Comparison of ENCODE assay signal across 21 cellular contexts in genomic region chr5:43573058-43573457, GRCh38. TPM values are rescaled to one million over a fixed set of nuclear protein-coding genes. Genes with fewer than 3 reads are reported as not detected.
DNase-seq lines count a peak whose midpoint lies in the region; ATAC-seq, FAIRE-seq and TF ChIP-seq lines count a peak whose summit lies in the region.
"Had no signal": no experiment of that assay in that cellular context is flagged by ENCODE, and none has a peak within 500 bp of the region (broad histone marks: within the 10 kb centered on the region; RNA-seq: fewer than 3 reads in every experiment).

No MANE protein-coding gene starts in this region.

- CTCF ChIA-PET in PC-9 (lab: Charles Lee), result no interaction called here

- no peaks in the 10 kb centered on the region for H3K27me3 Mint-ChIP-seq in glutamatergic neuron (ENCODE audit: unreplicated experiment)
- H3K27me3 Mint-ChIP-seq: dendritic cell treated with granulocyte-macrophage colony-stimulating factor and Interleukin-4, amounts not matched to agents 40 ng/mL and 50 ng/mL, for 4 days; stimulated activated naive B cell treated with anti-CD40 and anti-IgM and Interleukin-4, amounts not matched to agents 10 μg/mL and 1 μg/mL and 100 μg/mL, for 72 hours; type B pancreatic cell had no signal

- H3K27me3 ChIP-seq in PC-9 (ENCODE audit: insufficient read depth, low read depth), result no peaks in the 10 kb centered on the region
- no peaks in the 10 kb centered on the region for H3K27me3 ChIP-seq in psoas muscle (ENCODE audit: insufficient read depth in 3 of 3, low read length in 2 of 3)
- H3K27me3 ChIP-seq: esophagus squamous epithelium had no signal

- no peak for ATAC-seq in psoas muscle
- ATAC-seq: stimulated activated naive B cell treated with anti-CD40 and anti-IgM and Interleukin-4, amounts not matched to agents 10 μg/mL and 1 μg/mL and 100 μg/mL, for 72 hours; WTC11 had no signal

- H3K9me2 ChIP-seq in PC-9 (ENCODE audit: insufficient read depth), result peaks cover 4% of the 10 kb centered on the region; the same call in 1 of the 2 replicates

- intact Hi-C loops in PC-9 (cut with micrococcal nuclease; ENCODE audit: unreplicated experiment), result no loop called here
- intact Hi-C loops in psoas muscle (cut with DNase I), result loop anchor here in 1 of 2 donors (5.0 kb wide), 1 partner anchor 34 kb away; no protein-coding TSS in a partner anchor

- TF ChIP-seq CTCF in PC-9 (conservative IDR thresholded peaks at IDR 0.05), result no peak
- no peak for TF ChIP-seq CTCF in psoas muscle (IDR thresholded peaks at IDR 0.05)
- no peak for TF ChIP-seq CTCF in glutamatergic neuron (IDR thresholded peaks at IDR 0.05; ENCODE audit: partially characterized antibody, unreplicated experiment)

- H2AFZ ChIP-seq in PC-9, result 0 out of 2 replicates have a peak overlapping the region, but pooled peaks have one; percentile 6

- no peaks in the 10 kb centered on the region for H3K9me3 Mint-ChIP-seq in glutamatergic neuron (ENCODE audit: unreplicated experiment)
- H3K9me3 Mint-ChIP-seq: dendritic cell treated with granulocyte-macrophage colony-stimulating factor and Interleukin-4, amounts not matched to agents 40 ng/mL and 50 ng/mL, for 4 days; stimulated activated naive B cell treated with anti-CD40 and anti-IgM and Interleukin-4, amounts not matched to agents 10 μg/mL and 1 μg/mL and 100 μg/mL, for 72 hours; type B pancreatic cell had no signal

- H3K27ac ChIP-seq in PC-9 (no peak overlapping the region), epithelial cell of prostate (peak overlapping the region; percentile 53), psoas muscle (peak overlapping the region; percentile 47)

- WGBS in psoas muscle, 3 donors, result 60 to 70% (median 62%) methylated on average over 1 of the region's 1 CpG

- H3K4me3 Mint-ChIP-seq in glutamatergic neuron (ENCODE audit: unreplicated experiment), result no peak overlapping the region
- H3K4me3 Mint-ChIP-seq: dendritic cell treated with granulocyte-macrophage colony-stimulating factor and Interleukin-4, amounts not matched to agents 40 ng/mL and 50 ng/mL, for 4 days; stimulated activated naive B cell treated with anti-CD40 and anti-IgM and Interleukin-4, amounts not matched to agents 10 μg/mL and 1 μg/mL and 100 μg/mL, for 72 hours; type B pancreatic cell; WTC11 had no signal

- H4K20me1 ChIP-seq in PC-9 (ENCODE audit: insufficient read depth), result no peaks in the 10 kb centered on the region

- no peak overlapping the region for H3K27ac Mint-ChIP-seq in glutamatergic neuron (ENCODE audit: unreplicated experiment)
- H3K27ac Mint-ChIP-seq: dendritic cell treated with granulocyte-macrophage colony-stimulating factor and Interleukin-4, amounts not matched to agents 40 ng/mL and 50 ng/mL, for 4 days; stimulated activated naive B cell treated with anti-CD40 and anti-IgM and Interleukin-4, amounts not matched to agents 10 μg/mL and 1 μg/mL and 100 μg/mL, for 72 hours; type B pancreatic cell; WTC11 had no signal

- no TSS peak for BruUV-seq in PC-9 (replicated peaks; lab: Mats Ljungman, UMichigan)

- H3K4me3 ChIP-seq in PC-9 (no peak overlapping the region), psoas muscle (no peak overlapping the region)
- H3K4me3 ChIP-seq: esophagus squamous epithelium had no signal

- POLR2A ChIA-PET in PC-9 (lab: Charles Lee; ENCODE audit: unreplicated experiment), result no interaction called here

- peaks cover 3% of the 10 kb centered on the region for H3K36me3 Mint-ChIP-seq in glutamatergic neuron (ENCODE audit: unreplicated experiment)

- DNase-seq in GM19239 (ENCODE audit: insufficient read length, low spot score) (no peak), PC-9 (no peak), epithelial cell of prostate (ENCODE audit: low read depth, low spot score) (no peak), psoas muscle (no peak), glutamatergic neuron (no peak), 8988T (no peak), kidney glomerular epithelial cell (lab: John Stamatoyannopoulos, UW) (no peak)
- no peak for DNase-seq in stimulated activated CD4-positive, alpha-beta T cell treated with anti-CD3 and anti-CD28 coated beads, Interleukin-15, amount 100 ng/mL, for 24 hours
- DNase-seq: activated effector memory CD4-positive, alpha-beta T cell treated with anti-CD3 and anti-CD28 coated beads, Interleukin-2, amount 50 U/mL, for 16 hours; C1 segment of cervical spinal cord; DMS53; esophagus squamous epithelium; KBM-7; NCI-H1092 treated with DMSO at 0.1 percent for 48 hours; NCI-H2107; NCI-H774; posterior cingulate gyrus; stimulated activated naive B cell treated with anti-CD40 and anti-IgM and Interleukin-4, amounts not matched to agents 10 μg/mL and 1 μg/mL and 100 μg/mL, for 72 hours had no signal

- H3K4me1 ChIP-seq in PC-9 (replicated peaks; ENCODE audit: insufficient read depth), result no peaks in the 10 kb centered on the region
- H3K4me1 ChIP-seq in psoas muscle, result peaks cover 21% of the 10 kb centered on the region

- peak; percentile 33 for FAIRE-seq in GM19239 (lab: Jason Lieb, UNC)

- H3K4me1 Mint-ChIP-seq in glutamatergic neuron (ENCODE audit: low read depth, unreplicated experiment), result peaks cover 2% of the 10 kb centered on the region
- H3K4me1 Mint-ChIP-seq: stimulated activated naive B cell treated with anti-CD40 and anti-IgM and Interleukin-4, amounts not matched to agents 10 μg/mL and 1 μg/mL and 100 μg/mL, for 72 hours; WTC11 had no signal

- H3K9me3 ChIP-seq in PC-9 (ENCODE audit: insufficient read depth, low read depth) (no peaks in the 10 kb centered on the region), psoas muscle (no peaks in the 10 kb centered on the region)
- H3K9me3 ChIP-seq: esophagus squamous epithelium had no signal

- no peaks in the 10 kb centered on the region for H3F3A ChIP-seq in PC-9 (ENCODE audit: insufficient read depth, low read depth)

- H3K4me2 ChIP-seq in PC-9, result no peak overlapping the region

- H3K36me3 ChIP-seq in PC-9 (ENCODE audit: low read depth) (no peaks in the 10 kb centered on the region), psoas muscle (ENCODE audit: insufficient read depth in 1 of 2, low read depth in 1 of 2) (peaks cover 0 to 15% of the 10 kb centered on the region in 2 donors)
- H3K36me3 ChIP-seq: esophagus squamous epithelium had no signal

- no peaks in the 10 kb centered on the region for H3K79me2 ChIP-seq in PC-9 (ENCODE audit: low read depth)

RNA-seq across cellular contexts. Expression of gene PAIP1, which starts 16.2 kb away (rescaled TPM):
- total RNA-seq in PC-9 (2021), result 183 and 191 TPM in 2 replicates
- total RNA-seq in psoas muscle, result 100 to 1,000 TPM; 125 to 143 (median 142) TPM
- polyA plus RNA-seq in psoas muscle, result 100 to 1,000 TPM in 2 of 3 donors, 10 to 100 TPM in 1; 99.6 to 202 (median 123) TPM
- 127 TPM for total RNA-seq in glutamatergic neuron (ENCODE audit: unreplicated experiment)

RNA-seq across cellular contexts. Expression of gene NNT, which starts 29.9 kb away (rescaled TPM):
- total RNA-seq in PC-9 (2021) (92.6 and 112 TPM in 2 replicates), psoas muscle (100 to 1,000 TPM; 216 to 442 (median 312) TPM), glutamatergic neuron (ENCODE audit: unreplicated experiment) (152 TPM)
- polyA plus RNA-seq in psoas muscle, result 100 to 1,000 TPM; 108 to 171 (median 123) TPM

RNA-seq across cellular contexts. Expression of gene C5orf34, which starts 58.1 kb away (rescaled TPM):
- total RNA-seq in PC-9 (2021), result 16.0 and 22.6 TPM in 2 replicates
- total RNA-seq in psoas muscle, result 1 to 10 TPM in 1 of 4 donors, under 1 TPM in 3; 0.53 to 1.2 (median 0.64) TPM
- under 1 TPM; 0.10 to 0.85 (median 0.49) TPM for polyA plus RNA-seq in psoas muscle
- total RNA-seq in glutamatergic neuron (ENCODE audit: unreplicated experiment), result 10.2 TPM
